1 cellular context compared by ENCODE assay signal in genomic region chr15:64093627-64094417, GRCh38.
TF ChIP-seq lines count a peak whose summit lies in the region.

A gene with protein sequence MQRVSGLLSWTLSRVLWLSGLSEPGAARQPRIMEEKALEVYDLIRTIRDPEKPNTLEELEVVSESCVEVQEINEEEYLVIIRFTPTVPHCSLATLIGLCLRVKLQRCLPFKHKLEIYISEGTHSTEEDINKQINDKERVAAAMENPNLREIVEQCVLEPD (minus strand): TSS chr15:64093838. CDS start chr15:64093768, 70 bp downstream.

TF ChIP-seq in K562, 482 proteins besides CTCF, POLR2A, EP300 and RAD21 (continued from another document and continues in another):
- no peak for TF ChIP-seq RHOXF2B (CRISPR knock-in tag; conservative IDR thresholded peaks at IDR 0.05)
- no peak for TF ChIP-seq PHF21A (IDR thresholded peaks at IDR 0.05; ENCODE audit: borderline replicate concordance, low read depth)
- no peak for TF ChIP-seq ADNP (tag; IDR thresholded peaks at IDR 0.05)
- TF ChIP-seq FOSL1 (tag; conservative IDR thresholded peaks at IDR 0.05): peak; percentile 90
- no peak for TF ChIP-seq ZNF12 (CRISPR knock-in tag; IDR thresholded peaks at IDR 0.05)
- peak; percentile 33 for TF ChIP-seq MYC (IDR thresholded peaks at IDR 0.05; ENCODE audit: low read depth, low read length)
- no peak for TF ChIP-seq MYC (CRISPR knock-in tag; IDR thresholded peaks at IDR 0.05; ENCODE audit: borderline replicate concordance, low read depth)
- no peak for TF ChIP-seq NBN (IDR thresholded peaks at IDR 0.05; ENCODE audit: low read depth)
- TF ChIP-seq, protein P1, sequence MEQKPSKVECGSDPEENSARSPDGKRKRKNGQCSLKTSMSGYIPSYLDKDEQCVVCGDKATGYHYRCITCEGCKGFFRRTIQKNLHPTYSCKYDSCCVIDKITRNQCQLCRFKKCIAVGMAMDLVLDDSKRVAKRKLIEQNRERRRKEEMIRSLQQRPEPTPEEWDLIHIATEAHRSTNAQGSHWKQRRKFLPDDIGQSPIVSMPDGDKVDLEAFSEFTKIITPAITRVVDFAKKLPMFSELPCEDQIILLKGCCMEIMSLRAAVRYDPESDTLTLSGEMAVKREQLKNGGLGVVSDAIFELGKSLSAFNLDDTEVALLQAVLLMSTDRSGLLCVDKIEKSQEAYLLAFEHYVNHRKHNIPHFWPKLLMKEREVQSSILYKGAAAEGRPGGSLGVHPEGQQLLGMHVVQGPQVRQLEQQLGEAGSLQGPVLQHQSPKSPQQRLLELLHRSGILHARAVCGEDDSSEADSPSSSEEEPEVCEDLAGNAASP (IDR thresholded peaks at IDR 0.05): no peak
- TF ChIP-seq TAF15 (IDR thresholded peaks at IDR 0.05; ENCODE audit: low read depth, low read length): no peak
- no peak for TF ChIP-seq ZNF133 (CRISPR knock-in tag; IDR thresholded peaks at IDR 0.05)
- TF ChIP-seq MEF2A (IDR thresholded peaks at IDR 0.05; ENCODE audit: control insufficient read depth, low read depth, low read length): no peak
- TF ChIP-seq ZNF778 (CRISPR knock-in tag; IDR thresholded peaks at IDR 0.05): no peak
- no peak for TF ChIP-seq HNRNPH1 (optimal IDR thresholded peaks at IDR 0.05; ENCODE audit: low read depth, low read length)
- no peak for TF ChIP-seq ZNF655 (CRISPR knock-in tag; IDR thresholded peaks at IDR 0.05)
- TF ChIP-seq HDAC3 (IDR thresholded peaks at IDR 0.05; ENCODE audit: borderline replicate concordance, partially characterized antibody): no peak
- no peak for TF ChIP-seq ZFP30 (CRISPR knock-in tag; IDR thresholded peaks at IDR 0.05; ENCODE audit: borderline replicate concordance)
- TF ChIP-seq THRAP3 (IDR thresholded peaks at IDR 0.05; ENCODE audit: borderline replicate concordance): no peak
- no peak for TF ChIP-seq BCL6 (CRISPR knock-in tag; IDR thresholded peaks at IDR 0.05)
- peak; percentile 52 for TF ChIP-seq PHF8 (IDR thresholded peaks at IDR 0.05; ENCODE audit: borderline replicate concordance, low read length)
- TF ChIP-seq PATZ1 (CRISPR knock-in tag; IDR thresholded peaks at IDR 0.05; ENCODE audit: borderline replicate concordance): no peak
- no peak for TF ChIP-seq GATAD2A (IDR thresholded peaks at IDR 0.05)
- TF ChIP-seq TEAD4 (IDR thresholded peaks at IDR 0.05; ENCODE audit: low read length): no peak
- TF ChIP-seq TEAD4 (CRISPR knock-in tag; IDR thresholded peaks at IDR 0.05; ENCODE audit: borderline replicate concordance): no peak
- TF ChIP-seq ZNF695 (CRISPR knock-in tag; IDR thresholded peaks at IDR 0.05): no peak
- no peak for TF ChIP-seq ZNF121 (CRISPR knock-in tag; conservative IDR thresholded peaks at IDR 0.05)
- peak; percentile 93 for TF ChIP-seq E2F3 (CRISPR knock-in tag; IDR thresholded peaks at IDR 0.05)
- TF ChIP-seq ZNF146 (CRISPR knock-in tag; IDR thresholded peaks at IDR 0.05; ENCODE audit: unreplicated experiment): no peak
- no peak for TF ChIP-seq XRCC5 (IDR thresholded peaks at IDR 0.05; ENCODE audit: low read depth, low read length)
- no peak for TF ChIP-seq PHB (CRISPR knock-in tag; IDR thresholded peaks at IDR 0.05)
- no peak for TF ChIP-seq DLX4 (CRISPR knock-in tag; IDR thresholded peaks at IDR 0.05)
- TF ChIP-seq FOS (IDR thresholded peaks at IDR 0.05; ENCODE audit: extremely low read depth, insufficient read length): no peak
- no peak for TF ChIP-seq E2F5 (CRISPR knock-in tag; IDR thresholded peaks at IDR 0.05)
- TF ChIP-seq RFX7 (CRISPR knock-in tag; IDR thresholded peaks at IDR 0.05): no peak
- no peak for TF ChIP-seq TCFL5 (CRISPR knock-in tag; conservative IDR thresholded peaks at IDR 0.05)
- TF ChIP-seq HINFP (tag; conservative IDR thresholded peaks at IDR 0.05; ENCODE audit: low read depth): no peak
- peak; percentile 6; the same call in 1 of the 2 replicates for TF ChIP-seq TCF3 (CRISPR knock-in tag; IDR thresholded peaks at IDR 0.05)
- TF ChIP-seq, protein P2, sequence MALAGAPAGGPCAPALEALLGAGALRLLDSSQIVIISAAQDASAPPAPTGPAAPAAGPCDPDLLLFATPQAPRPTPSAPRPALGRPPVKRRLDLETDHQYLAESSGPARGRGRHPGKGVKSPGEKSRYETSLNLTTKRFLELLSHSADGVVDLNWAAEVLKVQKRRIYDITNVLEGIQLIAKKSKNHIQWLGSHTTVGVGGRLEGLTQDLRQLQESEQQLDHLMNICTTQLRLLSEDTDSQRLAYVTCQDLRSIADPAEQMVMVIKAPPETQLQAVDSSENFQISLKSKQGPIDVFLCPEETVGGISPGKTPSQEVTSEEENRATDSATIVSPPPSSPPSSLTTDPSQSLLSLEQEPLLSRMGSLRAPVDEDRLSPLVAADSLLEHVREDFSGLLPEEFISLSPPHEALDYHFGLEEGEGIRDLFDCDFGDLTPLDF (CRISPR knock-in tag; IDR thresholded peaks at IDR 0.05): peak; percentile 92
- TF ChIP-seq, protein P3, sequence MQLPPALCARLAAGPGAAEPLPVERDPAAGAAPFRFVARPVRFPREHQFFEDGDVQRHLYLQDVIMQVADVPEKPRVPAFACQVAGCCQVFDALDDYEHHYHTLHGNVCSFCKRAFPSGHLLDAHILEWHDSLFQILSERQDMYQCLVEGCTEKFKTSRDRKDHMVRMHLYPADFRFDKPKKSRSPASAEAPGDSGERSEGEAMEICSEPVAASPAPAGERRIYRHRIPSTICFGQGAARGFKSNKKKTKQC (CRISPR knock-in tag; IDR thresholded peaks at IDR 0.05): no peak; the same call in 1 of the 2 replicates
- TF ChIP-seq, protein P4, sequence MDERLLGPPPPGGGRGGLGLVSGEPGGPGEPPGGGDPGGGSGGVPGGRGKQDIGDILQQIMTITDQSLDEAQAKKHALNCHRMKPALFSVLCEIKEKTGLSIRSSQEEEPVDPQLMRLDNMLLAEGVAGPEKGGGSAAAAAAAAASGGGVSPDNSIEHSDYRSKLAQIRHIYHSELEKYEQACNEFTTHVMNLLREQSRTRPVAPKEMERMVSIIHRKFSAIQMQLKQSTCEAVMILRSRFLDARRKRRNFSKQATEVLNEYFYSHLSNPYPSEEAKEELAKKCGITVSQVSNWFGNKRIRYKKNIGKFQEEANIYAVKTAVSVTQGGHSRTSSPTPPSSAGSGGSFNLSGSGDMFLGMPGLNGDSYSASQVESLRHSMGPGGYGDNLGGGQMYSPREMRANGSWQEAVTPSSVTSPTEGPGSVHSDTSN (CRISPR knock-in tag; IDR thresholded peaks at IDR 0.05; ENCODE audit: low read depth): no peak
- TF ChIP-seq, protein P4 (tag; conservative IDR thresholded peaks at IDR 0.05; ENCODE audit: low read depth): 0 out of 2 replicates have a peak, but pooled peaks have one; percentile 40
- no peak for TF ChIP-seq NCOA4 (IDR thresholded peaks at IDR 0.05; ENCODE audit: partially characterized antibody)
- peak; percentile 65; the same call in 1 of the 2 replicates for TF ChIP-seq NFE2 (IDR thresholded peaks at IDR 0.05; ENCODE audit: low read depth)
- TF ChIP-seq ZNF354B (CRISPR knock-in tag; IDR thresholded peaks at IDR 0.05): no peak
- TF ChIP-seq SP2 (IDR thresholded peaks at IDR 0.05; ENCODE audit: extremely low read depth, low read depth, low read length, poor library complexity, severe bottlenecking): no peak
- TF ChIP-seq CBFA2T3 (IDR thresholded peaks at IDR 0.05): no peak
- TF ChIP-seq, protein P5, sequence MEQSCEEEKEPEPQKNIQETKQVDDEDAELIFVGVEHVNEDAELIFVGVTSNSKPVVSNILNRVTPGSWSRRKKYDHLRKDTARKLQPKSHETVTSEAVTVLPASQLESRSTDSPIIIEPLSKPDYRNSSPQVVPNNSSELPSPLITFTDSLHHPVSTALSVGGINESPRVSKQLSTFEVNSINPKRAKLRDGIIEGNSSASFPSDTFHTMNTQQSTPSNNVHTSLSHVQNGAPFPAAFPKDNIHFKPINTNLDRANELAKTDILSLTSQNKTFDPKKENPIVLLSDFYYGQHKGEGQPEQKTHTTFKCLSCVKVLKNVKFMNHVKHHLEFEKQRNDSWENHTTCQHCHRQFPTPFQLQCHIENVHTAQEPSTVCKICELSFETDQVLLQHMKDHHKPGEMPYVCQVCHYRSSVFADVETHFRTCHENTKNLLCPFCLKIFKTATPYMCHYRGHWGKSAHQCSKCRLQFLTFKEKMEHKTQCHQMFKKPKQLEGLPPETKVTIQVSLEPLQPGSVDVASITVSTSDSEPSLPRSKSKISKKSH (CRISPR knock-in tag; IDR thresholded peaks at IDR 0.05): no peak
- TF ChIP-seq ZFP1 (CRISPR knock-in tag; IDR thresholded peaks at IDR 0.05): no peak
- TF ChIP-seq COPS2 (conservative IDR thresholded peaks at IDR 0.05): no peak
- no peak; the same call in 1 of the 2 replicates for TF ChIP-seq DPF2 (IDR thresholded peaks at IDR 0.05)
- TF ChIP-seq FOXK2 (conservative IDR thresholded peaks at IDR 0.05 in 1 of 2, IDR thresholded peaks at IDR 0.05 in 1 of 2; ENCODE audit: low read depth in 2 of 2): peak; percentile 65 to 73
- TF ChIP-seq HDAC8 (tag; IDR thresholded peaks at IDR 0.05): no peak
- TF ChIP-seq TCF7L2 (IDR thresholded peaks at IDR 0.05; ENCODE audit: low read depth, low read length): no peak
- no peak for TF ChIP-seq FOXJ3 (CRISPR knock-in tag; IDR thresholded peaks at IDR 0.05)
- no peak for TF ChIP-seq PPARD (CRISPR knock-in tag; IDR thresholded peaks at IDR 0.05)
- TF ChIP-seq THAP7 (CRISPR knock-in tag; IDR thresholded peaks at IDR 0.05): no peak; the same call in 1 of the 2 replicates
- TF ChIP-seq SIX5 (IDR thresholded peaks at IDR 0.05; ENCODE audit: borderline replicate concordance in 1 of 2, insufficient read depth in 1 of 2, low read depth in 1 of 2, low read length in 2 of 2): peak; percentile 92 to 96
- TF ChIP-seq HNRNPUL1 (IDR thresholded peaks at IDR 0.05; ENCODE audit: low read length): no peak
- TF ChIP-seq BACH1 (tag; IDR thresholded peaks at IDR 0.05): no peak; the same call in 1 of the 2 replicates
- peak; percentile 52; the same call in 1 of the 2 replicates for TF ChIP-seq BCOR (IDR thresholded peaks at IDR 0.05)
- peak; percentile 7; the same call in 1 of the 2 replicates for TF ChIP-seq ZNF589 (CRISPR knock-in tag; IDR thresholded peaks at IDR 0.05; ENCODE audit: low read depth)
- TF ChIP-seq NFIX (CRISPR knock-in tag; IDR thresholded peaks at IDR 0.05; ENCODE audit: low read depth): no peak
- no peak for TF ChIP-seq SRSF3 (IDR thresholded peaks at IDR 0.05; ENCODE audit: insufficient read depth, low read length)
- no peak for TF ChIP-seq RFX1 (IDR thresholded peaks at IDR 0.05)
